Comparison of ENCODE assay signal across 21 cellular contexts in the genomic region with DNA sequence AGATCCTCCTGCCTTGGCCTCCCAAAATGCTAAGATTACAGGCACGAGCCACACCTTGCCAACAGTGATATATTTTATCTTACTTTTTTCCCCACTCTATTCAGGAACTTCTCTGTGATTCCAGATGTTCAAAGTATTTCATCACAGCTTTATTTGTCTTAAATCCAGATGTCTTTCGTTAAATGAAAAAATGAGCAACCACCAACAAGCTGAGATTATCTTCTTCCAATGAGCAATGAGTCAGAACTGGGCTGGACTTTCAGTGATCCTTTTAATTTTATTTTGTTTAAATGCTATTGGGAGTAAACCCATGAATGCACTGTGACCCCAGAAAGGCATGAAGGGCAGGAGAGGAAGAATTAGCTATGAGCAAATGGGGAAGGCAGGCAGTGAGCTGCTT.
DNase-seq lines count a peak whose midpoint lies in the region; ATAC-seq and TF ChIP-seq lines count a peak whose summit lies in the region.
"Had no signal": no experiment of that assay in that cellular context is flagged by ENCODE, and none has a peak within 500 bp of the region (broad histone marks: within the 10 kb centered on the region; RNA-seq: fewer than 3 reads in every experiment).

No MANE protein-coding gene starts in this region.

- TF ChIP-seq CTCF in fibroblast of the aortic adventitia (IDR thresholded peaks at IDR 0.05; ENCODE audit: insufficient read depth, low read length): no peak
- no peak for TF ChIP-seq CTCF in nephron (IDR thresholded peaks at IDR 0.05; ENCODE audit: unreplicated experiment in 3 of 3)

- no peak overlapping the region for H3K4me3 ChIP-seq in MG63
- no peak overlapping the region for H3K4me3 ChIP-seq in fibroblast of the aortic adventitia (ENCODE audit: low read depth, low read length)
- H3K4me3 ChIP-seq: gastrocnemius medialis, skin epidermis had no signal

- no peaks in the 10 kb centered on the region for H3K36me3 Mint-ChIP-seq in nephron (ENCODE audit: low read depth)

- H3K36me3 ChIP-seq in MG63: no peaks in the 10 kb centered on the region
- H3K36me3 ChIP-seq: gastrocnemius medialis had no signal

- no peaks in the 10 kb centered on the region for H3K9me3 ChIP-seq in MG63
- H3K9me3 ChIP-seq: Caco-2, gastrocnemius medialis had no signal

- no peak for ATAC-seq in HG03039 (IDR thresholded peaks at IDR 0.05; ENCODE audit: unreplicated experiment)
- ATAC-seq: effector memory CD8-positive, alpha-beta T cell had no signal

- H3K4me1 Mint-ChIP-seq in nephron: peaks cover 26% of the 10 kb centered on the region
- H3K4me1 Mint-ChIP-seq: activated CD4-positive, alpha-beta T cell treated with anti-CD3 and anti-CD28 coated beads, Interleukin-2, amount 10 ng/mL, durations not matched to agents 24 days and 14 days; B cell had no signal

- peaks cover under 1% of the 10 kb centered on the region for H3K9me3 Mint-ChIP-seq in nephron
- H3K9me3 Mint-ChIP-seq: activated CD4-positive, alpha-beta T cell treated with anti-CD3 and anti-CD28 coated beads, Interleukin-2, amount 10 ng/mL, durations not matched to agents 24 days and 14 days; effector memory CD8-positive, alpha-beta T cell had no signal

- no peaks in the 10 kb centered on the region for H3K27me3 Mint-ChIP-seq in nephron (ENCODE audit: low read depth)
- H3K27me3 Mint-ChIP-seq: activated CD4-positive, alpha-beta T cell treated with anti-CD3 and anti-CD28 coated beads, Interleukin-2, amount 10 ng/mL, durations not matched to agents 24 days and 14 days had no signal

- peak overlapping the region; percentile 18 to 81 (median 37) for H3K27ac Mint-ChIP-seq in nephron
- H3K27ac Mint-ChIP-seq: activated CD4-positive, alpha-beta T cell treated with anti-CD3 and anti-CD28 coated beads, Interleukin-2, amount 10 ng/mL, durations not matched to agents 24 days and 14 days; B cell; effector memory CD8-positive, alpha-beta T cell had no signal

- H3K4me3 Mint-ChIP-seq in nephron: peak overlapping the region in 1 of 3 experiments; percentile 9
- H3K4me3 Mint-ChIP-seq: activated CD4-positive, alpha-beta T cell treated with anti-CD3 and anti-CD28 coated beads, Interleukin-2, amount 10 ng/mL, durations not matched to agents 24 days and 14 days; B cell; effector memory CD8-positive, alpha-beta T cell had no signal

- no peaks in the 10 kb centered on the region for H3K27me3 ChIP-seq in MG63
- H3K27me3 ChIP-seq: gastrocnemius medialis had no signal

- DNase-seq in EH (ENCODE audit: low read depth): peak; percentile 13
- DNase-seq in MG63: peak; percentile 4
- DNase-seq in fibroblast of the aortic adventitia (ENCODE audit: low read depth): peak; percentile 94
- no peak for DNase-seq in NCI-H748 (lab: John Stamatoyannopoulos, UW; ENCODE audit: unreplicated experiment)
- DNase-seq in SHP77 (lab: John Stamatoyannopoulos, UW): no peak
- DNase-seq in nucleus accumbens (lab: John Stamatoyannopoulos, UW): no peak
- DNase-seq: activated CD4-positive, alpha-beta T cell treated with anti-CD3 and anti-CD28 coated beads, Interleukin-2, amount 10 ng/mL, durations not matched to agents 24 days and 14 days; activated CD8-positive, alpha-beta memory T cell treated with anti-CD3 and anti-CD28 coated beads, Interleukin-2, amount 50 U/mL, for 4 hours; activated gamma-delta T cell treated with Interleukin-2 at 50 U/mL for 16 hours; anterior cingulate cortex; Caco-2; cerebellar nuclear complex; effector memory CD8-positive, alpha-beta T cell; gastrocnemius medialis; NCI-H1436 treated with DMSO at 0.1 percent for 48 hours; NK-92 treated with Interleukin-12 subunit alpha and Interleukin-12 subunit beta, amount 100 ng/mL, for 24 hours; stimulated activated CD4-positive, alpha-beta T cell treated with anti-CD3 and anti-CD28 coated beads, Interleukin-4, amount 100 ng/mL, for 24 hours had no signal

Comparison
In these comparisons a context has a peak if more than half of its experiments do, and no peak if none do; other contexts are left out.
1. DNase-seq: peak in EH (single experiment), MG63 (single experiment) and fibroblast of the aortic adventitia (single experiment); none in NCI-H748 (single experiment), SHP77 (0 of 2) and nucleus accumbens (0 of 56).